6 cellular contexts compared by ENCODE assay signal in the genomic region with DNA sequence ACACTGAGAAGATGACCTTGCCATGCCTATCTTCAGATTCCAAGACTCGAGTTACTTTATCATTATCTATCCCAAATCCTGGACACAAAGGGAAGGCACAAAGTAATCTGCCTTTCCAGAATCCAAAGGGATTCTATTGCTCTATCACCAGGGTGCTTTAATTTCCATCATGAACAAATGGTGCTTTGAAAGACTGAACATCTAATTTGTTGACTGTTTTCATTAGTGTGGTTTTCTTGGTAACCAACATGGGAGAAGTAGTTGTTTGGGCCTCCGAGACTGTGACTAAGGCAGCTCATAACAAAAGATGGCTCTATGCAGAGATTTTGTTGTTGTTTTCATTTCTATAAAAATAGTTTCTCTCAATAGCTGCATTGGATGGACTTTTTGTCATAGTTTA.
"Had no signal": no experiment of that assay in that cellular context is flagged by ENCODE, and none has a peak within 500 bp of the region (broad histone marks: within the 10 kb centered on the region; RNA-seq: fewer than 3 reads in every experiment).

No MANE protein-coding gene starts in this region.

- FAIRE-seq: HTR-8/SVneo had no signal

- H2AFZ ChIP-seq: GM23248 had no signal

- H3K27ac ChIP-seq: GM23248 had no signal

- H3K4me3 ChIP-seq: GM23248 had no signal

- H3K9ac ChIP-seq: GM23248 had no signal

- DNase-seq: GM23248, GOT3, H9, HCEC 1CT, KBM-7 had no signal
